30 cellular contexts compared by ENCODE assay signal in genomic region chr20:18637296-18637695, GRCh38.
"Had no signal": no experiment of that assay in that cellular context is flagged by ENCODE, and none has a peak within 500 bp of the region (broad histone marks: within the 10 kb centered on the region; RNA-seq: fewer than 3 reads in every experiment).

No MANE protein-coding gene starts in this region.

- H3K27ac Mint-ChIP-seq: activated naive CD8-positive, alpha-beta T cell; activated T-cell treated with anti-CD3 and anti-CD28 coated beads, Interleukin-2, amount 50 U/mL, for 72 hours; mesothelial cell of epicardium; nephron progenitor cell; progenitor cell of endocrine pancreas had no signal

- H3K36me3 ChIP-seq: cardiac muscle cell, colonic mucosa, gastrocnemius medialis, ovary, sigmoid colon, suprapubic skin had no signal

- ATAC-seq: activated T-cell treated with anti-CD3 and anti-CD28 coated beads, Interleukin-2, amount 50 U/mL, for 72 hours; effector memory CD8-positive, alpha-beta T cell; gastrocnemius medialis; left cardiac atrium; left ventricle myocardium superior had no signal

- H3K9me3 Mint-ChIP-seq: brain; effector memory CD8-positive, alpha-beta T cell; mesothelial cell of epicardium; nephron progenitor cell had no signal

- H3K4me1 ChIP-seq: colonic mucosa, suprapubic skin had no signal

- H3K9me3 ChIP-seq: colonic mucosa, gastrocnemius medialis, ovary, sigmoid colon, suprapubic skin, tibial artery had no signal

- DNase-seq: activated CD4-positive, alpha-beta T cell treated with anti-CD3 and anti-CD28 coated beads for 4 hours; activated CD4-positive, alpha-beta T cell treated with anti-CD3 and anti-CD28 coated beads, Interleukin-2, amount 50 U/mL, for 4 hours; activated naive CD4-positive, alpha-beta T cell treated with Interleukin-2 at 50 U/mL for 16 hours; activated T-cell treated with anti-CD3 and anti-CD28 coated beads for 4 hours; activated T-cell treated with anti-CD3 and anti-CD28 coated beads, Interleukin-2, amount 50 U/mL, for 72 hours; aorta; cerebellar nuclear complex; colonic mucosa; dorsolateral prefrontal cortex; effector memory CD8-positive, alpha-beta T cell; erythroblast; gastrocnemius medialis; hippocampal formation; left cardiac atrium; left ventricle myocardium superior; naive B cell; nephron progenitor cell; ovary; retina; stimulated activated CD4-positive, alpha-beta T cell treated with anti-CD3 and anti-CD28 coated beads, Interleukin-15, amount 100 ng/mL, for 24 hours; stimulated activated CD4-positive, alpha-beta T cell treated with anti-CD3 and anti-CD28 coated beads, Interleukin-2, amount 100 ng/mL, for 24 hours; stimulated activated naive CD4-positive, alpha-beta T cell; tibial artery had no signal

- H3K4me3 ChIP-seq: cardiac muscle cell, colonic mucosa, dorsolateral prefrontal cortex, gastrocnemius medialis, ovary, sigmoid colon, suprapubic skin, tibial artery had no signal

- H3K4me3 Mint-ChIP-seq: activated naive CD8-positive, alpha-beta T cell; activated T-cell treated with anti-CD3 and anti-CD28 coated beads, Interleukin-2, amount 50 U/mL, for 72 hours; brain; effector memory CD8-positive, alpha-beta T cell; mesothelial cell of epicardium; naive B cell; nephron progenitor cell had no signal

- H3K27ac ChIP-seq: cardiac muscle cell, colonic mucosa, dorsolateral prefrontal cortex, gastrocnemius medialis, ovary, sigmoid colon, suprapubic skin, tibial artery had no signal

- H3K27me3 ChIP-seq: cardiac muscle cell, colonic mucosa, dorsolateral prefrontal cortex, gastrocnemius medialis, ovary, sigmoid colon, suprapubic skin, tibial artery had no signal
